25 cellular contexts compared by ENCODE assay signal in genomic region chr2:207082619-207083018, GRCh38.
DNase-seq lines count a peak whose midpoint lies in the region; ATAC-seq and TF ChIP-seq lines count a peak whose summit lies in the region.
"Had no signal": no experiment of that assay in that cellular context is flagged by ENCODE, and none has a peak within 500 bp of the region (broad histone marks: within the 10 kb centered on the region; RNA-seq: fewer than 3 reads in every experiment).

No MANE protein-coding gene starts in this region.

- no peak overlapping the region for H2BK12ac ChIP-seq in mesenchymal stem cell (ENCODE audit: low read length in 2 of 2)

- TF ChIP-seq CTCF in left ventricle myocardium inferior (IDR thresholded peaks at IDR 0.05; ENCODE audit: borderline replicate concordance) (no peak), endothelial cell (IDR thresholded peaks at IDR 0.05; ENCODE audit: unreplicated experiment) (no peak), upper lobe of right lung (IDR thresholded peaks at IDR 0.05) (no peak)

- peaks cover 7% of the 10 kb centered on the region for H3K27me3 Mint-ChIP-seq in endothelial cell (ENCODE audit: unreplicated experiment)
- H3K27me3 Mint-ChIP-seq: activated CD8-positive, alpha-beta T cell treated with anti-CD3 and anti-CD28 coated beads for 36 hours; T-cell had no signal

- intact Hi-C loops in left ventricle myocardium inferior (cut with micrococcal nuclease) = loop anchor here (10.0 kb wide), 1 partner anchor 72 kb away; no protein-coding TSS in a partner anchor
- intact Hi-C loops in Right ventricle myocardium inferior (cut with DNase I) = no loop called here
- intact Hi-C loops in upper lobe of right lung (cut with DNase I) = no loop called here

- no peak overlapping the region for H2BK15ac ChIP-seq in mesenchymal stem cell (ENCODE audit: low read depth, poor library complexity, severe bottlenecking)

- no peak overlapping the region for H2AFZ ChIP-seq in mesenchymal stem cell (ENCODE audit: low read depth, low read length)
- H2AFZ ChIP-seq: parathyroid adenoma had no signal

- peaks cover 73% of the 10 kb centered on the region for H3K36me3 Mint-ChIP-seq in endothelial cell (ENCODE audit: low read depth, unreplicated experiment)

- no peaks in the 10 kb centered on the region for H3K9me3 Mint-ChIP-seq in endothelial cell (ENCODE audit: unreplicated experiment)
- H3K9me3 Mint-ChIP-seq: activated CD8-positive, alpha-beta T cell treated with anti-CD3 and anti-CD28 coated beads for 36 hours; nephron; T-cell had no signal

- H3K4me1 ChIP-seq in left ventricle myocardium inferior = peaks cover 58% of the 10 kb centered on the region
- H3K4me1 ChIP-seq in mesenchymal stem cell (ENCODE audit: control insufficient read depth, insufficient read depth, low read depth, low read length) = no peaks in the 10 kb centered on the region
- H3K4me1 ChIP-seq in upper lobe of right lung = peaks cover 7% of the 10 kb centered on the region
- H3K4me1 ChIP-seq: adrenal gland, colonic mucosa, parathyroid adenoma had no signal

- H2AK5ac ChIP-seq in mesenchymal stem cell (ENCODE audit: low read length, severe bottlenecking) = no peak overlapping the region

- H4K8ac ChIP-seq in mesenchymal stem cell (ENCODE audit: low read length) = no peak overlapping the region

- H3K4ac ChIP-seq in mesenchymal stem cell (ENCODE audit: low read depth in 1 of 2, low read length in 2 of 2) = no peak overlapping the region

- no peak overlapping the region for H4K91ac ChIP-seq in mesenchymal stem cell (ENCODE audit: low read length)

- no peak overlapping the region for H3K4me3 ChIP-seq in left ventricle myocardium inferior
- H3K4me3 ChIP-seq in mesenchymal stem cell (ENCODE audit: insufficient read depth in 1 of 2, low read depth in 1 of 2, low read length in 2 of 2) = no peak overlapping the region
- no peak overlapping the region for H3K4me3 ChIP-seq in upper lobe of right lung
- H3K4me3 ChIP-seq: A549, adrenal gland, colonic mucosa had no signal

- no peak for DNase-seq in left ventricle myocardium inferior
- no peak for DNase-seq in Right ventricle myocardium inferior (ENCODE audit: missing footprints)
- no peak for DNase-seq in endothelial cell (ENCODE audit: low spot score)
- DNase-seq in mesenchymal stem cell = peak; percentile 56
- no peak for DNase-seq in upper lobe of right lung
- no peak for DNase-seq in effector CD8-positive, alpha-beta T cell (lab: John Stamatoyannopoulos, UW)
- DNase-seq in NCI-H526 treated with DMSO at 0.1 percent for 48 hours (lab: John Stamatoyannopoulos, UW) = no peak
- DNase-seq: activated CD4-positive, alpha-beta T cell treated with anti-CD3 and anti-CD28 coated beads for 1 hour; activated CD8-positive, alpha-beta T cell treated with anti-CD3 and anti-CD28 coated beads for 36 hours; activated gamma-delta T cell; activated T-cell treated with anti-CD3 and anti-CD28 coated beads for 4 hours; adrenal gland; brain microvascular endothelial cell; colonic mucosa; GF-D8; KG1; NCI-H1417 treated with DMSO at 0.1 percent for 48 hours; NCI-H510A treated with DMSO at 0.1 percent for 48 hours; T-cell had no signal

- no peak overlapping the region for H3K4me2 ChIP-seq in mesenchymal stem cell (ENCODE audit: low read length, poor library complexity, severe bottlenecking)
- H3K4me2 ChIP-seq: A549 had no signal

- H3K9me3 ChIP-seq in left ventricle myocardium inferior (replicated peaks) (no peaks in the 10 kb centered on the region), mesenchymal stem cell (ENCODE audit: control insufficient read depth, low read length) (no peaks in the 10 kb centered on the region), upper lobe of right lung (no peaks in the 10 kb centered on the region)
- H3K9me3 ChIP-seq: A549, adrenal gland, colonic mucosa had no signal

- H3K4me1 Mint-ChIP-seq in endothelial cell (ENCODE audit: unreplicated experiment) = peaks cover 80% of the 10 kb centered on the region
- H3K4me1 Mint-ChIP-seq: T-cell had no signal

- peak overlapping the region; percentile 93 for H3K27ac Mint-ChIP-seq in endothelial cell (ENCODE audit: unreplicated experiment)
- H3K27ac Mint-ChIP-seq: activated CD8-positive, alpha-beta T cell treated with anti-CD3 and anti-CD28 coated beads for 36 hours; T-cell had no signal

- no peak overlapping the region for H3K9ac ChIP-seq in mesenchymal stem cell (ENCODE audit: low read length)
- H3K9ac ChIP-seq: parathyroid adenoma had no signal

- peak overlapping the region; percentile 2 for H3K4me3 Mint-ChIP-seq in endothelial cell (ENCODE audit: unreplicated experiment)
- H3K4me3 Mint-ChIP-seq: activated CD8-positive, alpha-beta T cell treated with anti-CD3 and anti-CD28 coated beads for 36 hours; nephron; T-cell had no signal

- 82% methylated on average over 1 of the region's 4 CpGs for WGBS in mesenchymal stem cell

- H2BK120ac ChIP-seq in mesenchymal stem cell (ENCODE audit: low read depth, low read length) = no peak overlapping the region

- no peak for ATAC-seq in Right ventricle myocardium inferior
- peak; percentile 53 for ATAC-seq in upper lobe of right lung
- ATAC-seq in HG03378 (IDR thresholded peaks at IDR 0.05; ENCODE audit: unreplicated experiment) = no peak
- ATAC-seq: activated CD8-positive, alpha-beta T cell treated with anti-CD3 and anti-CD28 coated beads for 36 hours; Panc1; sciatic nerve; T-cell had no signal

- no peak overlapping the region for H3K18ac ChIP-seq in mesenchymal stem cell (ENCODE audit: low read depth in 1 of 2, low read length in 2 of 2)

- no peak overlapping the region for H3K14ac ChIP-seq in mesenchymal stem cell (ENCODE audit: low read length in 2 of 2)

- H3K27ac ChIP-seq in left ventricle myocardium inferior (replicated peaks) (peak overlapping the region; percentile 87), mesenchymal stem cell (ENCODE audit: low read length, poor library complexity, severe bottlenecking) (no peak overlapping the region), upper lobe of right lung (peak overlapping the region; percentile 33)
- H3K27ac ChIP-seq: A549, brain microvascular endothelial cell, colonic mucosa, parathyroid adenoma had no signal

- H3K27me3 ChIP-seq in left ventricle myocardium inferior (ENCODE audit: low read depth) (no peaks in the 10 kb centered on the region), mesenchymal stem cell (ENCODE audit: control insufficient read depth in 1 of 2, insufficient read depth in 1 of 2, low read length in 2 of 2) (no peaks in the 10 kb centered on the region), upper lobe of right lung (no peaks in the 10 kb centered on the region)
- H3K27me3 ChIP-seq: adrenal gland, brain microvascular endothelial cell, colonic mucosa had no signal

- H3K36me3 ChIP-seq in left ventricle myocardium inferior = peaks cover 72% of the 10 kb centered on the region
- H3K36me3 ChIP-seq in mesenchymal stem cell (ENCODE audit: control insufficient read depth in 1 of 2, insufficient read depth in 2 of 2, low read depth in 1 of 2, low read length in 2 of 2) = peaks cover 40 to 98% of the 10 kb centered on the region in 2 experiments
- peaks cover 60% of the 10 kb centered on the region for H3K36me3 ChIP-seq in upper lobe of right lung
- H3K36me3 ChIP-seq: colonic mucosa had no signal

- H3K79me1 ChIP-seq in mesenchymal stem cell (replicated peaks; ENCODE audit: low read length, poor library complexity, severe bottlenecking) = peaks cover 35% of the 10 kb centered on the region

- no peak overlapping the region for H2BK5ac ChIP-seq in mesenchymal stem cell (ENCODE audit: low read depth, low read length, poor library complexity, severe bottlenecking)

- no peak overlapping the region for H3K23ac ChIP-seq in mesenchymal stem cell (ENCODE audit: low read length in 2 of 2)
